In the genomic region with DNA sequence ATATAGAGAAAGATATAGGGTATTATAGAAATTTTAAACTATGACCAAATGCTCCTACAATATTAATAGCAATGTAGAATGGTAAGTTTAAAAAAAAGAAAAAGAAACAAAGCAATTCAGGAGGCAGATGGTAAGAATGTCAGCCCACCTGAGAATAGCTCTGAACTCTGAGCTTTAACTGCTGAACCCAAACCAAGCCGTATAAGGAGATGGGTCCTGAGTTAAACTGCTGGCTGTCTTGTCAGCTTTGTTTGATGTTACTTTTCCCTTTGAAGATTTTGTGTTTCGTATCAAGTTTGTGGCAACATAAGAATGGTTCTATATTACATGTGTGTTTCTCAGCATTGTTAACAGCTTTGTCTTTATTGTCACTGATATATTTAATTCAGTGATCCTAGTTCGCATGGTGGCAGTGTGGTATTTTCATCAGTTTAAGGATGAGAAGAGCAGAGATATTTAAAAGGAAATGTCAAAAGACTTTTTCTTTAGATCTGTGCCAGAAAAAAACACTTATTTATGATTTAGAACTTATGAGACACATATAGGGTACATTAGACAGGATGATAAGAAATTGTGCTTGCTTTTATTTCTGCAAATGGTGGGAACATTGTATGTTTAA, we compare ENCODE assay signal across 19 cellular contexts.
DNase-seq lines count a peak whose midpoint lies in the region; ATAC-seq and TF ChIP-seq lines count a peak whose summit lies in the region.
"Had no signal": no experiment of that assay in that cellular context is flagged by ENCODE, and none has a peak within 500 bp of the region (broad histone marks: within the 10 kb centered on the region; RNA-seq: fewer than 3 reads in every experiment).

No MANE protein-coding gene starts in this region.

- H3K4me3 ChIP-seq in choroid plexus epithelial cell (ENCODE audit: low read depth, low read length): no peak overlapping the region
- no peak overlapping the region for H3K4me3 ChIP-seq in iPS-20b (ENCODE audit: low read length)
- no peak overlapping the region for H3K4me3 ChIP-seq in right lobe of liver
- H3K4me3 ChIP-seq: BLaER1 had no signal

- no peaks in the 10 kb centered on the region for H3K36me3 ChIP-seq in iPS-20b (ENCODE audit: insufficient read depth, low read depth, low read length)
- no peaks in the 10 kb centered on the region for H3K36me3 ChIP-seq in right lobe of liver
- H3K36me3 ChIP-seq: BLaER1 had no signal

- peaks cover 8% of the 10 kb centered on the region; the same call in 1 of the 2 replicates for H3K4me1 ChIP-seq in iPS-20b (ENCODE audit: insufficient read depth, low read length)
- no peaks in the 10 kb centered on the region for H3K4me1 ChIP-seq in right lobe of liver
- H3K4me1 ChIP-seq: BLaER1 had no signal

- no peak overlapping the region for H3K27ac ChIP-seq in C4-2B
- H3K27ac ChIP-seq in iPS-20b (ENCODE audit: low read length): no peak overlapping the region
- H3K27ac ChIP-seq in right lobe of liver: no peak overlapping the region
- H3K27ac ChIP-seq: BLaER1 had no signal

- H3K9ac ChIP-seq in iPS-20b (ENCODE audit: low read depth, low read length): peak overlapping the region; percentile 12; the same call in 1 of the 2 replicates
- H3K9ac ChIP-seq: BLaER1 had no signal

- WGBS in right lobe of liver (ENCODE audit: insufficient coverage, low coverage, low lambda C conversion rate, missing lambda C conversion rate): 58% methylated on average over 3 of the region's 3 CpGs

- TF ChIP-seq CTCF in C4-2B (conservative IDR thresholded peaks at IDR 0.05) (peak; percentile 7), choroid plexus epithelial cell (conservative IDR thresholded peaks at IDR 0.05; ENCODE audit: low read depth, low read length) (no peak), right lobe of liver (IDR thresholded peaks at IDR 0.05) (no peak)

- no peak for TF ChIP-seq POLR2A in right lobe of liver (IDR thresholded peaks at IDR 0.05)

- H3K27me3 ChIP-seq in iPS-20b (ENCODE audit: insufficient read depth, low read length) (no peaks in the 10 kb centered on the region), right lobe of liver (no peaks in the 10 kb centered on the region)
- H3K27me3 ChIP-seq: BLaER1 had no signal

- no peaks in the 10 kb centered on the region for H3K9me3 ChIP-seq in iPS-20b (ENCODE audit: insufficient read depth, low read depth, low read length)
- H3K9me3 ChIP-seq in right lobe of liver: no peaks in the 10 kb centered on the region
- H3K9me3 ChIP-seq: BLaER1 had no signal

- DNase-seq in LHCN-M2 (ENCODE audit: low read depth): peak; percentile 46
- DNase-seq in choroid plexus epithelial cell (ENCODE audit: low read depth): peak; percentile 38
- DNase-seq in central memory CD4-positive, alpha-beta T cell: no peak
- DNase-seq in DMS53 (lab: John Stamatoyannopoulos, UW): no peak
- DNase-seq in right lobe of liver: no peak
- no peak for DNase-seq in NCI-H345 (lab: John Stamatoyannopoulos, UW)
- DNase-seq: CD8-positive, alpha-beta memory T cell; HFFc6; KG1; NCI-H1092 treated with DMSO at 0.1 percent for 48 hours; NCI-H146; NCI-H2029 treated with DMSO at 0.1 percent for 48 hours; NCI-H510A; NCI-H774; SHP77 had no signal

- intact Hi-C loops in right lobe of liver (cut with DNase I): no loop called here

- no peak for ATAC-seq in right lobe of liver
- ATAC-seq: HepG2 had no signal

Comparison
In these comparisons a context has a peak if more than half of its experiments do, and no peak if none do; other contexts are left out.
1. DNase-seq: peak in LHCN-M2 (single experiment) and choroid plexus epithelial cell (single experiment); none in central memory CD4-positive, alpha-beta T cell (single experiment), DMS53 (single experiment), right lobe of liver (0 of 3) and NCI-H345 (single experiment).